In the genomic region with DNA sequence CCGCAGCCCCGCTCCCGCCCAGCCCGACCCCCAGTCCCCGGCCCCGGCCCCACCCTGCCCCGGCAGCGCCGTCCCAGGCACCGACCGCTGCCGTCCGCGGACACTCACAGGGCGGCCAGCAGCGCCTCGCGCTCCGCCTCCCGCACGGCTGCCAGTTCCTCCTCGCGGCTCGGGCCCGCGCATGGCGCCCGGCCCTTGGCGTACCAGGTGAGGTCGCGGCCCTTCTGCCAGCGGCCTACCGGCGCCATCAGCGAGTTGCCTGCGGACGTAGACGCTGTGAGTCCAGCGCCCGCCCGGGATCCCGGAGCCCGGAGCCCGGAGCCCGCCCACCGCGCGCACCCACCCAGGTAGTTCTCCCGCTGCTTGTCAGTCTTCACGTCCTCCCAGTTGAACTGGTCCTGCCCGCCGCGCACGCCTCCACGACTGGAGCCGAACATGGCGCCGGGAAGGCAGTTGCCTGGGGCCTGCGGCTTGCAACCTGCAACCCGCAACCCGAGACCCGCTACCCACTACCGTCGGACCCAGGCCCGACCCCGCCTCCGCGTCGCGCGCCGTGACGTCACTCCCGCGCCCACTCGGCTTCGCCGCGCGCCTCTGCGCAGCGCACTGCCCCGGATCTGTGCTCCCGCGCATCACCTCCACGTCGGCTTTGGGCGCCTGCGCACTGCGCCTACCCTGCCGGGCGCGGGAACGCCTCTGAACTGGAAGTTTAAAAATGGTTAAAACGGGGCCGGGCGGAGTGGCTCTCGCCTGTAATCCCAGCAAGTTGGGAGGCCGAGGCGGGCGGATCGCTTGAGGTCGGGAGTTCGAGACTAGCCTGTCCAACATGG, we compare ENCODE assay signal across 8 cellular contexts. TPM values are rescaled to one million over a fixed set of nuclear protein-coding genes. Genes with fewer than 3 reads are reported as not detected.
DNase-seq lines count a peak whose midpoint lies in the region; ATAC-seq, FAIRE-seq and TF ChIP-seq lines count a peak whose summit lies in the region.

Gene C1orf35 (minus strand): TSS at position 535 of the 830 bp plus-strand sequence. CDS start 98 bp downstream, at position 437.

- TF ChIP-seq EP300 in tibial nerve (IDR thresholded peaks at IDR 0.05) = peak; percentile 82 to 97

- no peak for TF ChIP-seq CTCF in parathyroid adenoma (IDR thresholded peaks at IDR 0.05)
- peak in 1 of 5 experiments; percentile 53 for TF ChIP-seq CTCF in tibial nerve (IDR thresholded peaks at IDR 0.05)

- H3K9me3 ChIP-seq in parathyroid adenoma (ENCODE audit: control insufficient read depth, low read length) (no peaks in the 10 kb centered on the region), tibial nerve (no peaks in the 10 kb centered on the region)

- FAIRE-seq in GM12892 (lab: Jason Lieb, UNC) = peak; percentile 99

- intact Hi-C loops in Right ventricle myocardium superior (cut with DNase I) = no loop called here

- H3K4me3 ChIP-seq in parathyroid adenoma (ENCODE audit: low read depth, low read length) (peak within 1 kb of the TSS; percentile 84), tibial nerve (peak within 1 kb of the TSS; percentile 65 to 100 (median 78))

- H3K4me1 ChIP-seq in parathyroid adenoma (no peaks in the 10 kb centered on the region), tibial nerve (peaks cover 0 to 43% (median 17%) of the 10 kb centered on the region in 4 donors)

- ATAC-seq in HG02840 (IDR thresholded peaks at IDR 0.05; ENCODE audit: low FRiP score, unreplicated experiment) (peak; percentile 76), Right ventricle myocardium superior (ENCODE audit: poor library complexity) (peak; percentile 91)

- H3K36me3 ChIP-seq in parathyroid adenoma (ENCODE audit: control insufficient read depth, insufficient read depth, low read length) (no peaks in the 10 kb centered on the region), tibial nerve (peaks cover 0 to 66% (median 8%) of the 10 kb centered on the region in 3 donors)

- peak; percentile 99 for DNase-seq in GM12892 (ENCODE audit: insufficient read length)
- peak; percentile 96 for DNase-seq in NCI-H1436 (lab: John Stamatoyannopoulos, UW)
- peak; percentile 87 for DNase-seq in SW480 (ENCODE audit: low spot score)
- DNase-seq in activated naive CD8-positive, alpha-beta T cell treated with anti-CD3 and anti-CD28 coated beads, Interleukin-2, amount 50 U/mL, for 16 hours (ENCODE audit: low read depth, low spot score) = peak; percentile 88
- peak; percentile 97 for DNase-seq in Right ventricle myocardium superior
- DNase-seq in tibial nerve (ENCODE audit: low spot score in 2 of 2) = peak; percentile 83 to 86

- H3K4me2 ChIP-seq in parathyroid adenoma (ENCODE audit: low read length) = peak within 1 kb of the TSS; percentile 54

- TF ChIP-seq POLR2A in GM12892 (IDR thresholded peaks at IDR 0.05; ENCODE audit: low read depth, low read length) (peak; percentile 60; the same call in 1 of the 2 replicates), tibial nerve (IDR thresholded peaks at IDR 0.05) (peak; percentile 42 to 82)

- H3K27me3 ChIP-seq in parathyroid adenoma (ENCODE audit: control insufficient read depth, insufficient read depth, low read length) = no peaks in the 10 kb centered on the region
- H3K27me3 ChIP-seq in tibial nerve = no peaks in the 10 kb centered on the region

- no peaks in the 10 kb centered on the region for H3K79me2 ChIP-seq in parathyroid adenoma

- 0% methylated on average over 48 to 67 of the region's 104 CpGs for WGBS in tibial nerve, 2 donors

- peak within 1 kb of the TSS; percentile 90 for H2AFZ ChIP-seq in parathyroid adenoma

- H3K9ac ChIP-seq in parathyroid adenoma = peak within 1 kb of the TSS; percentile 61

- H3K27ac ChIP-seq in parathyroid adenoma (peak within 1 kb of the TSS; percentile 83), tibial nerve (peak within 1 kb of the TSS; percentile 83 to 98 (median 90))

RNA-seq across cellular contexts. Expression of gene C1orf35, which starts in this region (rescaled TPM):
- 8.8 TPM for polyA plus RNA-seq in GM12892 (2012; ENCODE audit: missing spikeins)
- total RNA-seq in Right ventricle myocardium superior (7.3 TPM), tibial nerve (10 to 100 TPM; 26.4 to 38.5 (median 27.1) TPM)

Comparison
In these comparisons a context has a peak if more than half of its experiments do, and no peak if none do; other contexts are left out.
1. Peak in every context shown above with its lines: DNase-seq, ATAC-seq, H3K4me3 ChIP-seq and H3K27ac ChIP-seq.